In genomic region chr4:173498023-173498422, GRCh38 we compare ENCODE assay signal across 15 cellular contexts. TPM values are rescaled to one million over a fixed set of nuclear protein-coding genes. Genes with fewer than 3 reads are reported as not detected.
A peak's percentile ranks its signal among the peaks of the same experiment; 100 is the strongest.
DNase-seq lines count a peak whose midpoint lies in the region; ATAC-seq and TF ChIP-seq lines count a peak whose summit lies in the region.
"Had no signal": no experiment of that assay in that cellular context is flagged by ENCODE, and none has a peak within 500 bp of the region (broad histone marks: within the 10 kb centered on the region; RNA-seq: fewer than 3 reads in every experiment).

No MANE protein-coding gene starts in this region.

- no peaks in the 10 kb centered on the region for H3K9me2 ChIP-seq in Karpas-422 (replicated peaks; ENCODE audit: insufficient read depth, low read length)

- H4K20me1 ChIP-seq in Karpas-422 (ENCODE audit: insufficient read depth, low read depth, low read length): no peaks in the 10 kb centered on the region

- peak; percentile 43 for DNase-seq in Karpas-422
- no peak for DNase-seq in NCI-H2081 (lab: John Stamatoyannopoulos, UW)
- DNase-seq in foreskin fibroblast: no peak
- no peak for DNase-seq in stimulated activated CD4-positive, alpha-beta T cell treated with anti-CD3 and anti-CD28 coated beads, Interleukin-4, amount 100 ng/mL, for 4 hours
- DNase-seq: activated CD4-positive, alpha-beta T cell treated with anti-CD3 and anti-CD28 coated beads, Interleukin-2, amount 50 U/mL, for 48 hours; activated naive CD4-positive, alpha-beta T cell treated with Interleukin-2 at 50 U/mL for 16 hours; DND-41; esophagus squamous epithelium; NCI-H1092; NCI-H82; right lobe of liver had no signal

- no peak for TF ChIP-seq POLR2A in GM18505 (IDR thresholded peaks at IDR 0.05; ENCODE audit: borderline replicate concordance, extremely low read depth, insufficient read depth, insufficient read length)

- no peaks in the 10 kb centered on the region for H3K79me2 ChIP-seq in Karpas-422 (ENCODE audit: low read length)

- peaks cover 9% of the 10 kb centered on the region for H3K4me1 ChIP-seq in Karpas-422 (ENCODE audit: low read length)
- H3K4me1 ChIP-seq: right lobe of liver had no signal

- H3K36me3 ChIP-seq in Karpas-422 (ENCODE audit: insufficient read depth, low read length): no peaks in the 10 kb centered on the region
- H3K36me3 ChIP-seq: esophagus squamous epithelium, right lobe of liver had no signal

- no peak overlapping the region for H3K27ac ChIP-seq in Karpas-422 (ENCODE audit: low read length)
- H3K27ac ChIP-seq: esophagus squamous epithelium, right lobe of liver had no signal

- H3K4me2 ChIP-seq in Karpas-422 (ENCODE audit: low read depth, low read length, poor library complexity, severe bottlenecking): no peak overlapping the region

- no peaks in the 10 kb centered on the region for H3K27me3 ChIP-seq in Karpas-422 (ENCODE audit: low read length)

- H3K9me3 ChIP-seq in Karpas-422 (ENCODE audit: low read length): no peaks in the 10 kb centered on the region
- H3K9me3 ChIP-seq: right lobe of liver had no signal

- ATAC-seq in GM18505 (IDR thresholded peaks at IDR 0.05; ENCODE audit: unreplicated experiment) (peak; percentile 53), GM21367 (IDR thresholded peaks at IDR 0.05; ENCODE audit: unreplicated experiment) (peak; percentile 48), HG02973 (IDR thresholded peaks at IDR 0.05; ENCODE audit: unreplicated experiment) (peak; percentile 33), HG03039 (IDR thresholded peaks at IDR 0.05; ENCODE audit: unreplicated experiment) (no peak)
- ATAC-seq: right lobe of liver had no signal

- TF ChIP-seq CTCF in foreskin fibroblast (IDR thresholded peaks at IDR 0.05; ENCODE audit: low read depth, low read length): no peak

- H3K4me3 ChIP-seq in Karpas-422 (ENCODE audit: low read length): no peak overlapping the region
- H3K4me3 ChIP-seq in foreskin fibroblast (ENCODE audit: low read depth in 1 of 2, low read length in 2 of 2): no peak overlapping the region
- H3K4me3 ChIP-seq: esophagus squamous epithelium, right lobe of liver had no signal

- H3K9ac ChIP-seq in Karpas-422 (ENCODE audit: low read length): no peak overlapping the region

- H2AFZ ChIP-seq in Karpas-422 (ENCODE audit: low read length): no peak overlapping the region

RNA-seq across cellular contexts. Expression of gene HAND2, which starts 32.0 kb away (rescaled TPM):
- not detected in 2 replicates for total RNA-seq in Karpas-422 (2014; rRNA removed; shearing (Covaris generic); ENCODE audit: low replicate concordance)
